ENCODE assay signal across 1 cellular context in the genomic region with DNA sequence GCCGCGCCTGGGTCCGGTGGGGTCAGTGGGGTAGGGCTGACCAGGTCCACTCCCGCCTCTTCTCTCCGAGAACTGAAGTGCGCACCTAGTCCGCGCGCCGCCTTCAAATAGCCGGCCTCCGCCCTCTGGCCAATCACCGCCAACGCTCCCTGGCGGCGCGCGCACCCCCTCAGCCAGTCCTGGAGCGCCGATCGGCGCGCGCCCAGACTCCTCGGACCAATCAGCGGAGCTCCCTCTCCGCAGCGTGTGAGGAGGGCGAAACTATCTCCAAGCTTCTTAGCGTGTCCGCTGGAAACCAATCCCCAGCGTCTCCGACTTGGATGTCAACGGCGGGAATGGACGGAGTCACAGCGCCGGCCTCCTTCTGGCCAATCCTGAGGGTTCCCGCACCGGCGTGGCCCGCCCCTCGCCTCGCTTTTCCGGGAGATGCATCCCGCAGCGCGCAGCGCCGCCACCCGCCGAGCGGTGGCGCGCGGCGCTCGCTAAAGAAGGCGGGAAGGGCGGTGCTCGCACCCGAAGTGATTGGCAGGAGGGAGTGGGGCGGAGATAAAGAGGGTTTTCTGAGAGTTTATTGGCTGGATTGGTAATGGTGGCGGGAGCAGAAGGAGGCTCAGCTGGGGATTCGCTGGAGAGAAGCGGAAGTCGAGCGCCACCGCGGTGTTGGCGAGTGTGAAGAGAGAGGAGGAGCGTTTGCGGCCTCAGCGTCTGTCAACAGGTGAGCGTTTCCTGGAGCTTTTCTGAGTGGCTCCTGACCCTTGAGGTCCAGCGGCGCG.
TF ChIP-seq lines count a peak whose summit lies in the region.

Gene ASF1B (minus strand): TSS at position 81 of the 773 bp plus-strand sequence. CDS start 133 bp downstream, outside the sequence.

TF ChIP-seq in HEK293, 187 proteins besides CTCF, POLR2A, EP300 and RAD21 (continued from another document):
- peak; percentile 83 for TF ChIP-seq KLF1 (tag by site-specific recombination; IDR thresholded peaks at IDR 0.05)
- peak; percentile 84 for TF ChIP-seq GLIS2 (tag by site-specific recombination; IDR thresholded peaks at IDR 0.05)
- peak; percentile 100 for TF ChIP-seq SCRT2 (tag by site-specific recombination; IDR thresholded peaks at IDR 0.05)
- peak; percentile 66; the same call in 1 of the 2 replicates for TF ChIP-seq SP7 (tag by site-specific recombination; IDR thresholded peaks at IDR 0.05)
- peak; percentile 91 for TF ChIP-seq PRDM10 (tag by site-specific recombination; IDR thresholded peaks at IDR 0.05)
- TF ChIP-seq, protein P1, sequence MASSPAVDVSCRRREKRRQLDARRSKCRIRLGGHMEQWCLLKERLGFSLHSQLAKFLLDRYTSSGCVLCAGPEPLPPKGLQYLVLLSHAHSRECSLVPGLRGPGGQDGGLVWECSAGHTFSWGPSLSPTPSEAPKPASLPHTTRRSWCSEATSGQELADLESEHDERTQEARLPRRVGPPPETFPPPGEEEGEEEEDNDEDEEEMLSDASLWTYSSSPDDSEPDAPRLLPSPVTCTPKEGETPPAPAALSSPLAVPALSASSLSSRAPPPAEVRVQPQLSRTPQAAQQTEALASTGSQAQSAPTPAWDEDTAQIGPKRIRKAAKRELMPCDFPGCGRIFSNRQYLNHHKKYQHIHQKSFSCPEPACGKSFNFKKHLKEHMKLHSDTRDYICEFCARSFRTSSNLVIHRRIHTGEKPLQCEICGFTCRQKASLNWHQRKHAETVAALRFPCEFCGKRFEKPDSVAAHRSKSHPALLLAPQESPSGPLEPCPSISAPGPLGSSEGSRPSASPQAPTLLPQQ (tag by site-specific recombination; IDR thresholded peaks at IDR 0.05) = peak; percentile 65
- TF ChIP-seq SP2 (tag by site-specific recombination; IDR thresholded peaks at IDR 0.05) = peak; percentile 98
- peak; percentile 83 for TF ChIP-seq ZFHX2 (tag by site-specific recombination; conservative IDR thresholded peaks at IDR 0.05)
- 0 out of 2 replicates have a peak, but pooled peaks have one; percentile 10 for TF ChIP-seq ZNF391 (tag by site-specific recombination; IDR thresholded peaks at IDR 0.05; ENCODE audit: borderline replicate concordance, low read depth)
- 0 out of 2 replicates have a peak, but pooled peaks have one; percentile 3 for TF ChIP-seq ZFP69B (tag by site-specific recombination; IDR thresholded peaks at IDR 0.05)
- TF ChIP-seq ZNF654 (tag by site-specific recombination; IDR thresholded peaks at IDR 0.05; ENCODE audit: low read depth) = peak; percentile 52
- TF ChIP-seq SP3 (tag by site-specific recombination; IDR thresholded peaks at IDR 0.05) = peak; percentile 93
- TF ChIP-seq ZNF792 (tag by site-specific recombination; IDR thresholded peaks at IDR 0.05) = no peak
- TF ChIP-seq FEZF1 (tag by site-specific recombination; IDR thresholded peaks at IDR 0.05) = 0 out of 2 replicates have a peak, but pooled peaks have one; percentile 18
- TF ChIP-seq, protein P2, sequence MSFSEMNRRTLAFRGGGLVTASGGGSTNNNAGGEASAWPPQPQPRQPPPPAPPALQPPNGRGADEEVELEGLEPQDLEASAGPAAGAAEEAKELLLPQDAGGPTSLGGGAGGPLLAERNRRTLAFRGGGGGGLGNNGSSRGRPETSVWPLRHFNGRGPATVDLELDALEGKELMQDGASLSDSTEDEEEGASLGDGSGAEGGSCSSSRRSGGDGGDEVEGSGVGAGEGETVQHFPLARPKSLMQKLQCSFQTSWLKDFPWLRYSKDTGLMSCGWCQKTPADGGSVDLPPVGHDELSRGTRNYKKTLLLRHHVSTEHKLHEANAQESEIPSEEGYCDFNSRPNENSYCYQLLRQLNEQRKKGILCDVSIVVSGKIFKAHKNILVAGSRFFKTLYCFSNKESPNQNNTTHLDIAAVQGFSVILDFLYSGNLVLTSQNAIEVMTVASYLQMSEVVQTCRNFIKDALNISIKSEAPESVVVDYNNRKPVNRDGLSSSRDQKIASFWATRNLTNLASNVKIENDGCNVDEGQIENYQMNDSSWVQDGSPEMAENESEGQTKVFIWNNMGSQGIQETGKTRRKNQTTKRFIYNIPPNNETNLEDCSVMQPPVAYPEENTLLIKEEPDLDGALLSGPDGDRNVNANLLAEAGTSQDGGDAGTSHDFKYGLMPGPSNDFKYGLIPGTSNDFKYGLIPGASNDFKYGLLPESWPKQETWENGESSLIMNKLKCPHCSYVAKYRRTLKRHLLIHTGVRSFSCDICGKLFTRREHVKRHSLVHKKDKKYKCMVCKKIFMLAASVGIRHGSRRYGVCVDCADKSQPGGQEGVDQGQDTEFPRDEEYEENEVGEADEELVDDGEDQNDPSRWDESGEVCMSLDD (tag by site-specific recombination; IDR thresholded peaks at IDR 0.05) = 0 out of 2 replicates have a peak, but pooled peaks have one; percentile 7
- TF ChIP-seq ZNF366 (tag by site-specific recombination; conservative IDR thresholded peaks at IDR 0.05) = peak; percentile 70
- TF ChIP-seq GLIS1 (tag by site-specific recombination; IDR thresholded peaks at IDR 0.05) = peak; percentile 68
- peak; percentile 47 for TF ChIP-seq ZXDB (tag by site-specific recombination; IDR thresholded peaks at IDR 0.05)
- TF ChIP-seq OSR2 (tag by site-specific recombination; IDR thresholded peaks at IDR 0.05) = peak; percentile 30; the same call in 1 of the 2 replicates
- peak; percentile 98 for TF ChIP-seq IKZF3 (tag by site-specific recombination; IDR thresholded peaks at IDR 0.05)
- TF ChIP-seq ZNF580 (tag by site-specific recombination; IDR thresholded peaks at IDR 0.05) = peak; percentile 91
- 0 out of 2 replicates have a peak, but pooled peaks have one; percentile 5 for TF ChIP-seq ZNF394 (tag by site-specific recombination; IDR thresholded peaks at IDR 0.05; ENCODE audit: borderline replicate concordance)
- peak; percentile 50; the same call in 1 of the 2 replicates for TF ChIP-seq ZNF660 (tag by site-specific recombination; IDR thresholded peaks at IDR 0.05)
- TF ChIP-seq ZBTB48 (tag by site-specific recombination; IDR thresholded peaks at IDR 0.05) = no peak
- peak; percentile 97; the same call in 1 of the 2 replicates for TF ChIP-seq SCRT1 (tag by site-specific recombination; IDR thresholded peaks at IDR 0.05; ENCODE audit: borderline replicate concordance)
- peak; percentile 78 for TF ChIP-seq ZNF341 (tag by site-specific recombination; IDR thresholded peaks at IDR 0.05; ENCODE audit: low read depth)
- TF ChIP-seq TRIM28 (IDR thresholded peaks at IDR 0.05; ENCODE audit: borderline replicate concordance, low read length) = no peak
- no peak for TF ChIP-seq ZNF514 (tag by site-specific recombination; IDR thresholded peaks at IDR 0.05)
- TF ChIP-seq, protein P3, sequence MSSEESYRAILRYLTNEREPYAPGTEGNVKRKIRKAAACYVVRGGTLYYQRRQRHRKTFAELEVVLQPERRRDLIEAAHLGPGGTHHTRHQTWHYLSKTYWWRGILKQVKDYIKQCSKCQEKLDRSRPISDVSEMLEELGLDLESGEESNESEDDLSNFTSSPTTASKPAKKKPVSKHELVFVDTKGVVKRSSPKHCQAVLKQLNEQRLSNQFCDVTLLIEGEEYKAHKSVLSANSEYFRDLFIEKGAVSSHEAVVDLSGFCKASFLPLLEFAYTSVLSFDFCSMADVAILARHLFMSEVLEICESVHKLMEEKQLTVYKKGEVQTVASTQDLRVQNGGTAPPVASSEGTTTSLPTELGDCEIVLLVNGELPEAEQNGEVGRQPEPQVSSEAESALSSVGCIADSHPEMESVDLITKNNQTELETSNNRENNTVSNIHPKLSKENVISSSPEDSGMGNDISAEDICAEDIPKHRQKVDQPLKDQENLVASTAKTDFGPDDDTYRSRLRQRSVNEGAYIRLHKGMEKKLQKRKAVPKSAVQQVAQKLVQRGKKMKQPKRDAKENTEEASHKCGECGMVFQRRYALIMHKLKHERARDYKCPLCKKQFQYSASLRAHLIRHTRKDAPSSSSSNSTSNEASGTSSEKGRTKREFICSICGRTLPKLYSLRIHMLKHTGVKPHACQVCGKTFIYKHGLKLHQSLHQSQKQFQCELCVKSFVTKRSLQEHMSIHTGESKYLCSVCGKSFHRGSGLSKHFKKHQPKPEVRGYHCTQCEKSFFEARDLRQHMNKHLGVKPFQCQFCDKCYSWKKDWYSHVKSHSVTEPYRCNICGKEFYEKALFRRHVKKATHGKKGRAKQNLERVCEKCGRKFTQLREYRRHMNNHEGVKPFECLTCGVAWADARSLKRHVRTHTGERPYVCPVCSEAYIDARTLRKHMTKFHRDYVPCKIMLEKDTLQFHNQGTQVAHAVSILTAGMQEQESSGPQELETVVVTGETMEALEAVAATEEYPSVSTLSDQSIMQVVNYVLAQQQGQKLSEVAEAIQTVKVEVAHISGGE (tag by site-specific recombination; conservative IDR thresholded peaks at IDR 0.05; ENCODE audit: low read depth) = peak; percentile 58
- TF ChIP-seq AEBP2 (tag by site-specific recombination; IDR thresholded peaks at IDR 0.05; ENCODE audit: borderline replicate concordance) = no peak
- peak; percentile 97 for TF ChIP-seq ZIC2 (tag by site-specific recombination; IDR thresholded peaks at IDR 0.05)
- no peak for TF ChIP-seq ZNF302 (tag by site-specific recombination; IDR thresholded peaks at IDR 0.05; ENCODE audit: low read depth)
- TF ChIP-seq ZNF747 (tag by site-specific recombination; IDR thresholded peaks at IDR 0.05) = no peak
- 0 out of 2 replicates have a peak, but pooled peaks have one; percentile 53 for TF ChIP-seq ZBTB6 (tag by site-specific recombination; IDR thresholded peaks at IDR 0.05)
TF ChIP-seq in HEK293: peak in this region for 37.
